Comparison of ENCODE assay signal across 15 cellular contexts in the genomic region with DNA sequence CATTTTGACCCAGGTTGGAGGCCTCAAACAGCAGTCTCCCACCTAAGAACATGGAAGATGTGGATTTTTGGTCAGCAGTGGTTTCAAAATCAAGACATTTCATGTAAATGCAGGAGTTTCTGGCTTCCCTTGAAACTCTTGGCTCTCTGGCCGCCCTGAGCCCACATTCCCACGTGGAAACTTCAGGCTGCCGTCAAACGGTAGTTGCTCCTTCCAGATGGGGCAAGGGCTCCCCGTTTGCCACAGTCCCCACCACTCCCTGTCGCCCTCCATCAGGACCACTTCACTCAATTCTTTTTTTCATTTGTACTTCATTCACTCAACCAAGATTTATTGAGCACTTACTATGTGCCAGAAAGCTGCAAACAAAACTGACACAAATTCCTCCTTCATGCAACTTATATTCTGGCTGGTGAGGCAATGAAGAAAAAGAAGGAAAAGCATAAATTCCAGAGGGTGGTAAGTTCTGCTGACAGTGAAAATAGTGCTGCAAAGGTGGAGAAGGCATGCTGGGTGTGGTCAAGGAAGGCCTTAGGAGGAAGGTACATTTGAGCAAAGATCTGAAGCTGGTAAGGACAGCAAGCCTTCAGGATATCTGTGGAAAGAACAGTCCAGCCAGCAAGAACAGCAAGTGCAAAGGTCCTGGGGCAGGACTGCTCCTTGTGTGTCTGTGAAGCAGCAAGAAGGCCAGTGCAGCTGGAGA.
"Had no signal": no experiment of that assay in that cellular context is flagged by ENCODE, and none has a peak within 500 bp of the region (broad histone marks: within the 10 kb centered on the region; RNA-seq: fewer than 3 reads in every experiment).

No MANE protein-coding gene starts in this region.

- H3K27ac ChIP-seq: cardiac muscle cell, heart left ventricle, psoas muscle had no signal

- H3K27me3 ChIP-seq: cardiac muscle cell, heart left ventricle had no signal

- H3K36me3 ChIP-seq: cardiac muscle cell, heart left ventricle, spleen had no signal

- ATAC-seq: activated T-cell treated with anti-CD3 and anti-CD28 coated beads, Interleukin-2, amount 50 U/mL, for 4 hours; heart left ventricle; left ventricle myocardium superior; psoas muscle; sciatic nerve; stimulated activated naive CD8-positive, alpha-beta T cell treated with anti-CD3 and anti-CD28 coated beads, Interleukin-15, Interleukin-2, amounts not matched to agents 100 U/mL and 50 U/mL, for 24 hours had no signal

- H3K9me3 ChIP-seq: heart left ventricle, psoas muscle, spleen had no signal

- DNase-seq: activated CD4-positive, alpha-beta memory T cell treated with anti-CD3 and anti-CD28 coated beads for 36 hours; activated gamma-delta T cell treated with Interleukin-2 at 50 U/mL for 16 hours; activated T-cell treated with anti-CD3 and anti-CD28 coated beads, Interleukin-2, amount 50 U/mL, for 4 hours; heart left ventricle; islet precursor cell; left ventricle myocardium superior; psoas muscle; spleen; stimulated activated CD4-positive, alpha-beta T cell treated with anti-CD3 and anti-CD28 coated beads, Interleukin-1b, Interleukin-23, amount 100 ng/mL, for 48 hours; stimulated activated naive CD8-positive, alpha-beta T cell treated with anti-CD3 and anti-CD28 coated beads, Interleukin-15, Interleukin-2, amounts not matched to agents 100 U/mL and 50 U/mL, for 24 hours; T-helper 9 cell had no signal

- FAIRE-seq: astrocyte, frontal cortex had no signal

- H3K4me3 ChIP-seq: cardiac muscle cell, heart left ventricle, psoas muscle, spleen had no signal
